20 cellular contexts compared by ENCODE assay signal in genomic region chr11:85896871-85897270, GRCh38. TPM values are rescaled to one million over a fixed set of nuclear protein-coding genes. Genes with fewer than 3 reads are reported as not detected.
DNase-seq lines count a peak whose midpoint lies in the region; ATAC-seq, FAIRE-seq and TF ChIP-seq lines count a peak whose summit lies in the region.
"Had no signal": no experiment of that assay in that cellular context is flagged by ENCODE, and none has a peak within 500 bp of the region (broad histone marks: within the 10 kb centered on the region; RNA-seq: fewer than 3 reads in every experiment).

No MANE protein-coding gene starts in this region.

- no peak for ATAC-seq in HG02759 (IDR thresholded peaks at IDR 0.05; ENCODE audit: unreplicated experiment)

- intact Hi-C loops in PC-9 (cut with micrococcal nuclease; ENCODE audit: unreplicated experiment) = no loop called here

- no peaks in the 10 kb centered on the region for H3K9me3 ChIP-seq in PC-9 (ENCODE audit: insufficient read depth, low read depth)
- H3K9me3 ChIP-seq: HAP-1 had no signal

- peak; percentile 9 for DNase-seq in HCEC 1CT
- no peak for DNase-seq in PC-9
- peak; percentile 58 for DNase-seq in epithelial cell of esophagus (ENCODE audit: low read depth)
- peak; percentile 28 for DNase-seq in renal cortical epithelial cell (ENCODE audit: low read depth)
- no peak for DNase-seq in D721Med (ENCODE audit: insufficient read length, low spot score)
- no peak for DNase-seq in activated CD8-positive, alpha-beta memory T cell treated with anti-CD3 and anti-CD28 coated beads for 24 hours
- DNase-seq: C1 segment of cervical spinal cord; Calu3; CD4-positive, alpha-beta memory T cell; COR-L47; DMS153; DND-41; GOT3 had no signal

- H3K9me2 ChIP-seq in PC-9 (ENCODE audit: insufficient read depth) = 0 out of 2 replicates have a peak, but pooled peaks cover 6% of the 10 kb centered on the region

- no peak overlapping the region for H3K27ac ChIP-seq in PC-9

- H3K4me2 ChIP-seq in PC-9 = no peak overlapping the region

- FAIRE-seq in D721Med (lab: Jason Lieb, UNC) = no peak
- FAIRE-seq: GM12892, GM19239, H54 had no signal

- POLR2A ChIA-PET in PC-9 (lab: Charles Lee; ENCODE audit: unreplicated experiment) = no interaction called here

- H3K27me3 ChIP-seq in PC-9 (ENCODE audit: insufficient read depth, low read depth) = no peaks in the 10 kb centered on the region

- H3K4me3 ChIP-seq in PC-9 = no peak overlapping the region
- H3K4me3 ChIP-seq in epithelial cell of esophagus (ENCODE audit: low read length) = no peak overlapping the region
- H3K4me3 ChIP-seq: HAP-1 had no signal

- H3K4me1 ChIP-seq in PC-9 (replicated peaks; ENCODE audit: insufficient read depth) = peaks cover 21% of the 10 kb centered on the region
- H3K4me1 ChIP-seq: HAP-1 had no signal

- H3K36me3 ChIP-seq in PC-9 (ENCODE audit: low read depth) = no peaks in the 10 kb centered on the region
- H3K36me3 ChIP-seq: HAP-1 had no signal

- H4K20me1 ChIP-seq in PC-9 (ENCODE audit: insufficient read depth) = no peaks in the 10 kb centered on the region

- no TSS peak for BruUV-seq in PC-9 (replicated peaks; lab: Mats Ljungman, UMichigan)

- CTCF ChIA-PET in PC-9 (lab: Charles Lee) = no interaction called here

- no peaks in the 10 kb centered on the region for H3F3A ChIP-seq in PC-9 (ENCODE audit: insufficient read depth, low read depth)

- H3K79me2 ChIP-seq in PC-9 (ENCODE audit: low read depth) = no peaks in the 10 kb centered on the region

- no peak for TF ChIP-seq CTCF in PC-9 (conservative IDR thresholded peaks at IDR 0.05)
- TF ChIP-seq CTCF in epithelial cell of esophagus (IDR thresholded peaks at IDR 0.05; ENCODE audit: insufficient read depth, low read depth, low read length, missing control alignments) = no peak
- TF ChIP-seq CTCF in D721Med (IDR thresholded peaks at IDR 0.05; ENCODE audit: insufficient read depth, missing control alignments) = no peak

- peak overlapping the region; percentile 32; the same call in 1 of the 2 replicates for H2AFZ ChIP-seq in PC-9

RNA-seq across cellular contexts. Expression of gene CCDC83, which starts 41.7 kb away (rescaled TPM):
- not detected in 2 replicates for total RNA-seq in PC-9 (2021)
- not detected in 2 replicates for total RNA-seq in renal cortical epithelial cell
- total RNA-seq: A172; A673; Calu3; CD4-positive, alpha-beta memory T cell had no signal

Comparison
In these comparisons a context has a peak if more than half of its experiments do, and no peak if none do; other contexts are left out.
1. DNase-seq: peak in HCEC 1CT (single experiment), epithelial cell of esophagus (single experiment) and renal cortical epithelial cell (single experiment); none in PC-9 (0 of 2), D721Med (single experiment) and activated CD8-positive, alpha-beta memory T cell treated with anti-CD3 and anti-CD28 coated beads for 24 hours (single experiment).